Comparison of ENCODE assay signal across 8 cellular contexts in genomic region chr1:1274931-1275431, GRCh38. TPM values are rescaled to one million over a fixed set of nuclear protein-coding genes. Genes with fewer than 3 reads are reported as not detected.
A peak's percentile ranks its signal among the peaks of the same experiment; 100 is the strongest.
DNase-seq lines count a peak whose midpoint lies in the region; TF ChIP-seq lines count a peak whose summit lies in the region.
"Had no signal": no experiment of that assay in that cellular context is flagged by ENCODE, and none has a peak within 500 bp of the region (broad histone marks: within the 10 kb centered on the region; RNA-seq: fewer than 3 reads in every experiment).

No MANE protein-coding gene starts in this region.

- H3K4me1 Mint-ChIP-seq in endodermal cell, result peaks cover 19% of the 10 kb centered on the region
- peaks cover 24% of the 10 kb centered on the region for H3K4me1 Mint-ChIP-seq in progenitor cell of endocrine pancreas (ENCODE audit: low read depth)

- H4K20me1 ChIP-seq in DOHH2 (ENCODE audit: control insufficient read depth, insufficient read depth, low read depth, low read length), result peaks cover 25% of the 10 kb centered on the region

- H3K9me3 ChIP-seq in DOHH2 (ENCODE audit: control insufficient read depth, insufficient read depth, low read length) (no peaks in the 10 kb centered on the region), endodermal cell (ENCODE audit: control insufficient read depth, low read length) (no peaks in the 10 kb centered on the region)

- no peak overlapping the region for H3K27ac Mint-ChIP-seq in endodermal cell
- H3K27ac Mint-ChIP-seq in progenitor cell of endocrine pancreas, result no peak overlapping the region

- H3K4me3 Mint-ChIP-seq in endodermal cell (peak overlapping the region; percentile 86), progenitor cell of endocrine pancreas (ENCODE audit: low read depth) (peak overlapping the region; percentile 71)

- H3K9me3 Mint-ChIP-seq in endodermal cell, result no peaks in the 10 kb centered on the region
- no peaks in the 10 kb centered on the region for H3K9me3 Mint-ChIP-seq in progenitor cell of endocrine pancreas (ENCODE audit: low read depth)

- H3K36me3 ChIP-seq in DOHH2 (ENCODE audit: control insufficient read depth, low read length) (peaks cover 29% of the 10 kb centered on the region), endodermal cell (ENCODE audit: control insufficient read depth, insufficient read depth, low read length) (peaks cover 7% of the 10 kb centered on the region)

- TF ChIP-seq CTCF in DOHH2 (IDR thresholded peaks at IDR 0.05; ENCODE audit: low read depth, low read length, poor library complexity, severe bottlenecking) (no peak), RWPE1 (conservative IDR thresholded peaks at IDR 0.05; ENCODE audit: low read depth) (no peak), endodermal cell (conservative IDR thresholded peaks at IDR 0.05) (no peak), progenitor cell of endocrine pancreas (IDR thresholded peaks at IDR 0.05; ENCODE audit: unreplicated experiment) (no peak)

- POLR2A ChIA-PET in RWPE1 (lab: Yijun Ruan, JAX; ENCODE audit: low non-redundant PET), result no interaction called here

- H3K4me3 ChIP-seq in DOHH2 (ENCODE audit: low read length), result peak overlapping the region; percentile 98
- H3K4me3 ChIP-seq in endodermal cell (ENCODE audit: low read length), result peak overlapping the region; percentile 77

- no peak for DNase-seq in RWPE1 (ENCODE audit: low spot score)
- DNase-seq in endodermal cell, result no peak
- no peak for DNase-seq in progenitor cell of endocrine pancreas (ENCODE audit: low spot score, unreplicated experiment)
- DNase-seq in NCI-H748 treated with DMSO at 0.1 percent for 48 hours (lab: John Stamatoyannopoulos, UW), result no peak
- no peak for DNase-seq in NK-92 treated with Interleukin-12 subunit alpha and Interleukin-12 subunit beta, amount 100 ng/mL, for 24 hours (lab: John Stamatoyannopoulos, UW)
- DNase-seq in COR-L47 (lab: John Stamatoyannopoulos, UW), result no peak
- DNase-seq: NCI-H2029 had no signal

- WGBS in endodermal cell (ENCODE audit: insufficient coverage in 1 of 2, insufficient read length in 1 of 2), 2 experiments, result 91 to 98% methylated on average over 8 to 15 of the region's 15 CpGs

- H3K4me1 ChIP-seq in DOHH2 (ENCODE audit: control insufficient read depth, low read length), result peaks cover 30% of the 10 kb centered on the region
- peaks cover 5% of the 10 kb centered on the region for H3K4me1 ChIP-seq in endodermal cell (ENCODE audit: control insufficient read depth, insufficient read depth, low read length)

- H3F3A ChIP-seq in DOHH2 (ENCODE audit: control insufficient read depth, insufficient read depth), result no peaks in the 10 kb centered on the region

- H3K9me2 ChIP-seq in DOHH2 (replicated peaks; ENCODE audit: control insufficient read depth, low read length), result no peaks in the 10 kb centered on the region

- H3K27me3 ChIP-seq in DOHH2 (ENCODE audit: control insufficient read depth, low read length), result no peaks in the 10 kb centered on the region
- H3K27me3 ChIP-seq in endodermal cell (ENCODE audit: control insufficient read depth, insufficient read depth, low read length, poor library complexity, severe bottlenecking), result no peaks in the 10 kb centered on the region

- H3K27me3 Mint-ChIP-seq in endodermal cell (ENCODE audit: insufficient read depth) (peaks cover 3% of the 10 kb centered on the region), progenitor cell of endocrine pancreas (no peaks in the 10 kb centered on the region)

- peaks cover 42% of the 10 kb centered on the region for H3K79me2 ChIP-seq in DOHH2 (ENCODE audit: control insufficient read depth, low read length)

- no peak overlapping the region for H3K27ac ChIP-seq in DOHH2 (ENCODE audit: low read depth, low read length)
- peak overlapping the region; percentile 81 for H3K27ac ChIP-seq in RWPE1
- H3K27ac ChIP-seq in endodermal cell (ENCODE audit: low read depth, low read length), result no peak overlapping the region

- peak overlapping the region; percentile 97 for H3K4me2 ChIP-seq in DOHH2 (ENCODE audit: low read length)

- H3K9ac ChIP-seq in endodermal cell (ENCODE audit: extremely low read depth, low read length, poor library complexity, severe bottlenecking), result no peak overlapping the region

- peaks cover 21% of the 10 kb centered on the region for H3K36me3 Mint-ChIP-seq in endodermal cell (ENCODE audit: low read depth)
- H3K36me3 Mint-ChIP-seq in progenitor cell of endocrine pancreas (ENCODE audit: insufficient read depth), result peaks cover 5% of the 10 kb centered on the region

- CTCF ChIA-PET in RWPE1 (lab: Yijun Ruan, JAX), result interaction anchor here (0.8 kb wide), 1 partner anchor 40 kb away, joined by 3 read pairs; no protein-coding TSS in a partner anchor

RNA-seq across cellular contexts. Expression of gene UBE2J2, which starts 1.3 kb away (rescaled TPM):
- total RNA-seq in endodermal cell, result 10 to 100 TPM; 69.9 to 72.7 TPM
- polyA plus RNA-seq in endodermal cell (2013, experiment 1 of 2), result 66.7 TPM
- 61.0 TPM for polyA plus RNA-seq in endodermal cell (2013, experiment 2 of 2)
- 67.0 and 73.6 TPM in 2 replicates for total RNA-seq in progenitor cell of endocrine pancreas

RNA-seq across cellular contexts. Expression of gene SCNN1D, which starts 5.3 kb away (rescaled TPM):
- total RNA-seq in endodermal cell (1 to 10 TPM; 5.4 TPM), progenitor cell of endocrine pancreas (7.4 and 11.3 TPM in 2 replicates)
- polyA plus RNA-seq in endodermal cell (2013, experiment 1 of 2), result 6.1 TPM
- polyA plus RNA-seq in endodermal cell (2013, experiment 2 of 2), result 5.5 TPM

RNA-seq across cellular contexts. Expression of gene C1QTNF12, which starts 28.5 kb away (rescaled TPM):
- total RNA-seq in endodermal cell (10 to 100 TPM in 1 of 2 donors, 1 to 10 TPM in 1; 8.1 to 13.5 TPM), progenitor cell of endocrine pancreas (1.7 and 2.7 TPM in 2 replicates)
- 3.2 TPM for polyA plus RNA-seq in endodermal cell (2013, experiment 1 of 2)
- 3.5 TPM for polyA plus RNA-seq in endodermal cell (2013, experiment 2 of 2)

RNA-seq across cellular contexts. Expression of gene ACAP3, which starts 32.7 kb away (rescaled TPM):
- total RNA-seq in endodermal cell (10 to 100 TPM; 36.8 to 43.5 TPM), progenitor cell of endocrine pancreas (111 and 124 TPM in 2 replicates)
- polyA plus RNA-seq in endodermal cell (2013, experiment 1 of 2), result 82.9 TPM
- 63.3 TPM for polyA plus RNA-seq in endodermal cell (2013, experiment 2 of 2)

RNA-seq across cellular contexts. Expression of gene PUSL1, which starts 33.4 kb away (rescaled TPM):
- total RNA-seq in endodermal cell (10 to 100 TPM; 21.7 to 23.8 TPM), progenitor cell of endocrine pancreas (13.8 and 17.9 TPM in 2 replicates)
- 18.6 TPM for polyA plus RNA-seq in endodermal cell (2013, experiment 1 of 2)
- polyA plus RNA-seq in endodermal cell (2013, experiment 2 of 2), result 18.3 TPM
